In the genomic region with DNA sequence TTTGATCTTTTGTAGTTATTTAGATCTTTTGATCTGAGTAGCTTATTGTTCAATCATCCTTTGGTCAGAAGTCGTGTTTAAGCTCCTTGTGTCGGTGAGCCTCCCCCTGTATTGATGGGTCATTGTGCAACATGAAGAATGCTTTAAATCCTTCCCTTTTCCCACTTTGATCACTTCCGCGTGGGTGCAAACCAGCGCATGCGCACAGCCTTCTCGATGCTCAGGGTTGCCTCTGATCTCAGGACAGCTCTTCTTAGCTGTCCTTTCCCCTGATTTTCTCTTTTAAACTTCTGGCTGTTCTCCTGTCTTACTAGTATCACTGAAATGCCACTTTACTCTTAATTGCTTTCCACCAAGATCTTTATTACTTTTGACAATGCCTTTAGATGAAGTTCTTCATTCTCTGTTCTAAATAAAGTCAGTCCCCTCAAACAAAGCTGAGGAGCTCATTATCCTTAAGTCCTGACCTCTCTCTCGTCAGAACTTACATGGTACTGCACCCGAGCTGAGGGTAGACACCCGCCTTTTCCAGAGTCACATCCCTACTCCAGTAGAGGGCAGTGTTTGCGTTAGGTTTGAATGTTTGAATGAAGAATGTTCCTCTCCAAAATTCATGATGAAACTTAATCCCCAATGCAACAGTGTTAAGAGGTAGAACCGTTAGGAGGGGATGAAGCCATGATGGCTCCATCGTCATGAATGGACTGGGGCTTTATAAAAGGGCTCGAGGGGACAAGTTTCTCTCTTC, we compare ENCODE assay signal across 7 cellular contexts.
DNase-seq lines count a peak whose midpoint lies in the region; ATAC-seq, FAIRE-seq and TF ChIP-seq lines count a peak whose summit lies in the region.

No MANE protein-coding gene starts in this region.

- no peak overlapping the region for H3K27ac ChIP-seq in H9 (ENCODE audit: insufficient read length, low read depth, low read length)
- no peak overlapping the region for H3K27ac ChIP-seq in neuronal stem cell (replicated peaks; ENCODE audit: low read length)

- no peak overlapping the region for H2BK5ac ChIP-seq in H9 (ENCODE audit: insufficient read length, low read length)
- H2BK5ac ChIP-seq in neuronal stem cell (ENCODE audit: low read length): no peak overlapping the region

- H3K4me2 ChIP-seq in H9 (ENCODE audit: insufficient read depth, insufficient read length, low read length): no peak overlapping the region
- H3K4me2 ChIP-seq in neuronal stem cell (ENCODE audit: insufficient read depth, low read length, poor library complexity, severe bottlenecking): no peak overlapping the region

- no peak overlapping the region for H3T11ph ChIP-seq in H9 (ENCODE audit: low read length)

- no peaks in the 10 kb centered on the region for H3K27me3 ChIP-seq in H9 (ENCODE audit: insufficient read depth, low read length)
- no peaks in the 10 kb centered on the region for H3K27me3 ChIP-seq in neuronal stem cell (ENCODE audit: control insufficient read depth in 3 of 3, insufficient read depth in 3 of 3, low read depth in 1 of 3, low read length in 3 of 3)

- H3K27ac Mint-ChIP-seq in H9: 0 out of 7 replicates have a peak overlapping the region, but pooled peaks of 1 of the 3 experiments have one; percentile 6
- H3K27ac Mint-ChIP-seq in brain: no peak overlapping the region

- H3K14ac ChIP-seq in H9 (ENCODE audit: insufficient read depth, low read length): no peak overlapping the region
- H3K14ac ChIP-seq in neuronal stem cell (ENCODE audit: low read length): no peak overlapping the region

- no peak overlapping the region for H2AK5ac ChIP-seq in H9 (ENCODE audit: insufficient read length, low read length)
- no peak overlapping the region for H2AK5ac ChIP-seq in neuronal stem cell (ENCODE audit: low read depth, low read length)

- no peaks in the 10 kb centered on the region for H3K23me2 ChIP-seq in H9 (ENCODE audit: insufficient read length, low read depth, low read length, poor library complexity, severe bottlenecking)

- H2AFZ ChIP-seq in H9 (ENCODE audit: low read length): no peak overlapping the region
- peak overlapping the region; percentile 49 for H2AFZ ChIP-seq in neuronal stem cell (ENCODE audit: low read length)

- H3K36me3 ChIP-seq in neuronal stem cell (replicated peaks in 1 of 2; ENCODE audit: control insufficient read depth in 2 of 2, insufficient read depth in 2 of 2, low read length in 2 of 2): no peaks in the 10 kb centered on the region

- H3K23ac ChIP-seq in H9 (ENCODE audit: insufficient read length, low read depth, low read length) (no peak overlapping the region), neuronal stem cell (ENCODE audit: low read depth, low read length, poor library complexity) (no peak overlapping the region)

- no CpG with 5 or more reads among the region's 14 CpGs for WGBS in H9 (ENCODE audit: extremely low coverage, insufficient read length, low lambda C conversion rate)
- WGBS in neuronal stem cell (ENCODE audit: extremely low coverage in 2 of 2, insufficient read length in 2 of 2, insufficient replicate concordance in 1 of 2), 2 donors: no CpG with 5 or more reads among the region's 14 CpGs

- H3K9me3 Mint-ChIP-seq in H9: no peaks in the 10 kb centered on the region
- H3K9me3 Mint-ChIP-seq in brain: no peaks in the 10 kb centered on the region

- H3K36me3 Mint-ChIP-seq in H9 (ENCODE audit: insufficient read depth in 1 of 3, low read depth in 3 of 3) (no peaks in the 10 kb centered on the region), brain (no peaks in the 10 kb centered on the region)

- H3K79me1 ChIP-seq in H9 (ENCODE audit: insufficient read depth, low read depth, low read length, poor library complexity, severe bottlenecking): no peaks in the 10 kb centered on the region
- H3K79me1 ChIP-seq in neuronal stem cell (ENCODE audit: low read depth, low read length): no peaks in the 10 kb centered on the region

- no peak overlapping the region for H2BK15ac ChIP-seq in H9 (ENCODE audit: low read depth, low read length)
- H2BK15ac ChIP-seq in neuronal stem cell (ENCODE audit: low read length): no peak overlapping the region

- no peak overlapping the region for H3K18ac ChIP-seq in H9 (ENCODE audit: insufficient read length, low read depth, low read length)
- H3K18ac ChIP-seq in neuronal stem cell (ENCODE audit: low read length): no peak overlapping the region

- no peak overlapping the region for H2BK120ac ChIP-seq in H9 (ENCODE audit: low read depth, low read length, poor library complexity, severe bottlenecking)
- H2BK120ac ChIP-seq in neuronal stem cell (ENCODE audit: low read depth, low read length): no peak overlapping the region

- H2BK20ac ChIP-seq in H9 (ENCODE audit: low read depth, low read length, poor library complexity, severe bottlenecking): no peak overlapping the region

- ATAC-seq in GM18858 (IDR thresholded peaks at IDR 0.05; ENCODE audit: unreplicated experiment) (no peak), HG03432 (IDR thresholded peaks at IDR 0.05; ENCODE audit: unreplicated experiment) (no peak)

- no peak for FAIRE-seq in frontal cortex (lab: Jason Lieb, UNC)

- H3K4ac ChIP-seq in H9 (ENCODE audit: low read depth, low read length) (no peak overlapping the region), neuronal stem cell (ENCODE audit: low read length) (no peak overlapping the region)

- H3K9ac ChIP-seq in H9 (ENCODE audit: extremely low read depth, insufficient read length, low read length) (no peak overlapping the region), neuronal stem cell (ENCODE audit: low read depth, low read length, poor library complexity) (no peak overlapping the region)

- H3K27me3 Mint-ChIP-seq in H9 (ENCODE audit: low read depth) (no peaks in the 10 kb centered on the region), brain (no peaks in the 10 kb centered on the region)

- H3K4me3 Mint-ChIP-seq in H9: no peak overlapping the region
- no peak overlapping the region for H3K4me3 Mint-ChIP-seq in brain

- H2BK12ac ChIP-seq in H9 (ENCODE audit: insufficient read length, low read depth, low read length): no peak overlapping the region
- H2BK12ac ChIP-seq in neuronal stem cell (ENCODE audit: low read length): no peak overlapping the region

- H3K4me1 Mint-ChIP-seq in H9 (peaks cover 4% of the 10 kb centered on the region in 2 experiments), brain (peaks cover 5% of the 10 kb centered on the region)

- H3K4me1 ChIP-seq in H9 (ENCODE audit: insufficient read depth, low read length): no peaks in the 10 kb centered on the region
- peaks cover 0 to 1% of the 10 kb centered on the region in 2 donors for H3K4me1 ChIP-seq in neuronal stem cell (ENCODE audit: control insufficient read depth in 2 of 2, insufficient read depth in 1 of 2, low read depth in 1 of 2, low read length in 2 of 2)

- peak; percentile 83 for TF ChIP-seq CTCF in H9 (conservative IDR thresholded peaks at IDR 0.05)
- TF ChIP-seq CTCF in brain (conservative IDR thresholded peaks at IDR 0.05): peak; percentile 44 to 60

- no peaks in the 10 kb centered on the region for H3K79me2 ChIP-seq in H9 (ENCODE audit: insufficient read depth, low read length)

- H4K8ac ChIP-seq in H9 (replicated peaks; ENCODE audit: insufficient read length, low read depth, low read length) (no peak overlapping the region), neuronal stem cell (ENCODE audit: low read depth, low read length) (no peak overlapping the region)

- H4K5ac ChIP-seq in H9 (ENCODE audit: insufficient read length, low read depth, low read length): no peak overlapping the region

- no peaks in the 10 kb centered on the region for H4K20me1 ChIP-seq in H9 (ENCODE audit: control insufficient read depth, insufficient read depth, insufficient read length)

- H4K91ac ChIP-seq in H9 (ENCODE audit: insufficient read length, low read depth, low read length) (no peak overlapping the region), neuronal stem cell (ENCODE audit: low read depth, low read length, poor library complexity) (no peak overlapping the region)

- H3K9me3 ChIP-seq in H9 (ENCODE audit: control insufficient read depth, low read depth, low read length) (no peaks in the 10 kb centered on the region), neuronal stem cell (replicated peaks in 1 of 2; ENCODE audit: control insufficient read depth in 2 of 2, insufficient read depth in 1 of 2, low read depth in 1 of 2, low read length in 2 of 2) (no peaks in the 10 kb centered on the region)

- DNase-seq in H9 (peak; percentile 62), NCI-H1694 (lab: John Stamatoyannopoulos, UW) (peak; percentile 53), neuronal stem cell (ENCODE audit: low spot score) (peak; percentile 51), frontal cortex (ENCODE audit: low spot score in 2 of 2) (no peak)

- H3K56ac ChIP-seq in H9 (ENCODE audit: insufficient read length, low read depth, low read length): no peak overlapping the region

- H3K4me3 ChIP-seq in neuronal stem cell (ENCODE audit: low read length in 2 of 2): no peak overlapping the region

Comparison
In these comparisons a context has a peak if more than half of its experiments do, and no peak if none do; other contexts are left out.
1. DNase-seq: peak in H9 (single experiment), NCI-H1694 (single experiment) and neuronal stem cell (single experiment); none in frontal cortex (0 of 2).